1 cellular context compared by ENCODE assay signal in the genomic region with DNA sequence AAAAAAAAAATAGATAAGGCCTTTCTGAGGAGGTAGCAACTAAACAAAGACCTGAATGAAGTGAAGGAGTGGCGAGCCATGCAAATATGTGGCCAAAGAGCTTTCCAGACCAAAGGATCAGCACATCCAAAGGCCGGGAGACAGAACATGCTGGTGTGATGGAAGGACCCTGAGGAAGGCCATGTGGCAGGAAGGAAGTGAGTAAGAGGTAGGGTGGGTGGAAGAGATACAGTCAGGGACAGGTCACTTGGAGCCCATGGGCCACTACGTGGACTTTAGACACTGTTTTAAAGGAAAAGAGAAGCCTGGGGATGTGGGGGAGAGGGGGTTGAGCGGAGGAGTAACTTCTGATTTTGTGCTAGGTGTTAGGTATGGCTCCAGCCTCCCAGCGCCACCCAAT.
TF ChIP-seq lines count a peak whose summit lies in the region.

No MANE protein-coding gene starts in this region.

TF ChIP-seq in WTC11, 78 proteins besides CTCF, POLR2A, EP300 and RAD21 (continued from another document):
- TF ChIP-seq AFF4 (CRISPR knock-in tag; IDR thresholded peaks at IDR 0.05; ENCODE audit: borderline replicate concordance) = no peak
- TF ChIP-seq USF2 (CRISPR knock-in tag; IDR thresholded peaks at IDR 0.05) = no peak
- TF ChIP-seq GABPB1 (CRISPR knock-in tag; IDR thresholded peaks at IDR 0.05) = no peak
- TF ChIP-seq ZNF138 (CRISPR knock-in tag; conservative IDR thresholded peaks at IDR 0.05) = no peak
- TF ChIP-seq, protein P1, sequence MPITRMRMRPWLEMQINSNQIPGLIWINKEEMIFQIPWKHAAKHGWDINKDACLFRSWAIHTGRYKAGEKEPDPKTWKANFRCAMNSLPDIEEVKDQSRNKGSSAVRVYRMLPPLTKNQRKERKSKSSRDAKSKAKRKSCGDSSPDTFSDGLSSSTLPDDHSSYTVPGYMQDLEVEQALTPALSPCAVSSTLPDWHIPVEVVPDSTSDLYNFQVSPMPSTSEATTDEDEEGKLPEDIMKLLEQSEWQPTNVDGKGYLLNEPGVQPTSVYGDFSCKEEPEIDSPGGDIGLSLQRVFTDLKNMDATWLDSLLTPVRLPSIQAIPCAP (CRISPR knock-in tag; IDR thresholded peaks at IDR 0.05) = no peak
